In the genomic region with DNA sequence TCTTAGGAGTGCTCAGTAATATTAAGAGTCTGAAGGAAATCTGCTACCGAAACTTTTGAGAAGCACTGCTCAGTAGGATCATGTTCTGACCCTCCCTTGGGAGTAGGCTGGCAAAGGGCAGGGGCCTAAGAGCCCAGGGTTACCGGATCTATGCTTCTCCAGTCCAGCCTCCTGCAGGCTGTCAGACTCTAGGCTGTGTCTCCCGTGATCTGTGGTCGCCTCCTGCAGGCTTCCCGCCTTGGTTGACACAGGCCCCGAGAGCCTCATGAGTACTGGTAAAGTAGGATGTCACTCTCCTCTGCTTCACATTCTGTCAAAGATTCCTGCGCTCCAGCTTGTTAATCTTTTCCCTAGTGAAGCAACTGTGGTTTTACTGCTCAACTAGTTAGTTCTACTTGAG, we compare ENCODE assay signal across 27 cellular contexts.
A peak's percentile ranks its signal among the peaks of the same experiment; 100 is the strongest.
DNase-seq lines count a peak whose midpoint lies in the region; ATAC-seq, FAIRE-seq and TF ChIP-seq lines count a peak whose summit lies in the region.
"Had no signal": no experiment of that assay in that cellular context is flagged by ENCODE, and none has a peak within 500 bp of the region (broad histone marks: within the 10 kb centered on the region; RNA-seq: fewer than 3 reads in every experiment).

No MANE protein-coding gene starts in this region.

- no peak overlapping the region for H2AFZ ChIP-seq in HepG2 (ENCODE audit: low read length)

- WGBS in HepG2 (ENCODE audit: low lambda C conversion rate): 17% methylated on average over 6 of the region's 7 CpGs
- WGBS in right lobe of liver (ENCODE audit: insufficient coverage, low coverage, low lambda C conversion rate, missing lambda C conversion rate): 87% methylated on average over 2 of the region's 7 CpGs

- no peaks in the 10 kb centered on the region for H3K27me3 Mint-ChIP-seq in WTC11 (ENCODE audit: low read depth)
- H3K27me3 Mint-ChIP-seq: CD4-positive, alpha-beta T cell; T-cell had no signal

- TF ChIP-seq EP300 in HepG2 (IDR thresholded peaks at IDR 0.05; ENCODE audit: low read depth in 2 of 2, low read length in 2 of 2): no peak
- TF ChIP-seq EP300 in HepG2 (CRISPR knock-in tag; IDR thresholded peaks at IDR 0.05; ENCODE audit: borderline replicate concordance): no peak

- H3K4me1 Mint-ChIP-seq in WTC11: no peaks in the 10 kb centered on the region
- H3K4me1 Mint-ChIP-seq: T-cell had no signal

- H3K4me3 ChIP-seq in HepG2 (replicated peaks in 1 of 3; ENCODE audit: insufficient read depth in 1 of 3, low read depth in 2 of 3, low read length in 3 of 3): no peak overlapping the region
- no peak overlapping the region for H3K4me3 ChIP-seq in right lobe of liver
- H3K4me3 ChIP-seq: BLaER1 treated with 17β-estradiol and CSF1 and Interleukin-3, amounts not matched to agents 10 nM and 100 nM had no signal

- in situ Hi-C loops in HepG2 (cut with HindIII; ENCODE audit: extremely low pct_ligation_motif_present, low pct_unique_long_range_greater_than_20kb): no loop called here

- POLR2A ChIA-PET in HepG2 (lab: Yijun Ruan, JAX): no interaction called here
- POLR2A ChIA-PET in WTC11 (lab: Charles Lee): no interaction called here

- no peak overlapping the region for H3K4me3 Mint-ChIP-seq in WTC11
- H3K4me3 Mint-ChIP-seq: CD4-positive, alpha-beta T cell; T-cell had no signal

- H3K4me1 ChIP-seq in HepG2 (ENCODE audit: insufficient read depth, low read length) (no peaks in the 10 kb centered on the region), right lobe of liver (no peaks in the 10 kb centered on the region)
- H3K4me1 ChIP-seq: BLaER1 treated with 17β-estradiol and CSF1 and Interleukin-3, amounts not matched to agents 10 nM and 100 nM; Caco-2 had no signal

- intact Hi-C loops in HepG2 (cut with micrococcal nuclease; ENCODE audit: unreplicated experiment) (no loop called here), right lobe of liver (cut with DNase I) (no loop called here)

- no peak for TF ChIP-seq RAD21 in HepG2 (CRISPR knock-in tag; IDR thresholded peaks at IDR 0.05)

- 0 out of 2 replicates have a peak, but pooled peaks cover 5% of the 10 kb centered on the region for H3K36me3 Mint-ChIP-seq in WTC11
- H3K36me3 Mint-ChIP-seq: T-cell had no signal

- no peaks in the 10 kb centered on the region for H3K36me3 ChIP-seq in HepG2 (replicated peaks in 1 of 2; ENCODE audit: control insufficient read depth in 1 of 2, insufficient read depth in 2 of 2, low read length in 2 of 2)
- H3K36me3 ChIP-seq in right lobe of liver: no peaks in the 10 kb centered on the region
- H3K36me3 ChIP-seq: BLaER1 treated with 17β-estradiol and CSF1 and Interleukin-3, amounts not matched to agents 10 nM and 100 nM had no signal

- CTCF ChIA-PET in HepG2 (lab: Yijun Ruan, JAX; ENCODE audit: low intra/inter-chr PET ratio, low total read pairs) (no interaction called here), WTC11 (lab: Charles Lee) (no interaction called here)

- no peak overlapping the region for H3K4me2 ChIP-seq in HepG2 (ENCODE audit: low read depth, low read length)
- H3K4me2 ChIP-seq: BLaER1 treated with 17β-estradiol and CSF1 and Interleukin-3, amounts not matched to agents 10 nM and 100 nM; KMS-11 had no signal

- H3K79me2 ChIP-seq in HepG2 (ENCODE audit: insufficient read depth, low read length): no peaks in the 10 kb centered on the region

- no peaks in the 10 kb centered on the region for H4K20me1 ChIP-seq in HepG2 (ENCODE audit: insufficient read depth, low read length)
- H4K20me1 ChIP-seq: BLaER1 treated with 17β-estradiol and CSF1 and Interleukin-3, amounts not matched to agents 10 nM and 100 nM had no signal

- no peak overlapping the region for H3K27ac Mint-ChIP-seq in WTC11
- H3K27ac Mint-ChIP-seq: CD4-positive, alpha-beta T cell; T-cell had no signal

- peaks cover 0 to 4% of the 10 kb centered on the region in 2 experiments; a peak in 1 of 5 replicates for H3K27me3 ChIP-seq in HepG2 (ENCODE audit: control insufficient read depth in 1 of 2, insufficient read depth in 2 of 2, low read length in 2 of 2)
- H3K27me3 ChIP-seq in right lobe of liver: no peaks in the 10 kb centered on the region
- H3K27me3 ChIP-seq: BLaER1 treated with 17β-estradiol and CSF1 and Interleukin-3, amounts not matched to agents 10 nM and 100 nM had no signal

- H3K27ac ChIP-seq in HepG2 (ENCODE audit: extremely low read length, insufficient read depth, low read length) (no peak overlapping the region), right lobe of liver (no peak overlapping the region)
- H3K27ac ChIP-seq: BLaER1 treated with 17β-estradiol and CSF1 and Interleukin-3, amounts not matched to agents 10 nM and 100 nM; KMS-11; RWPE1 had no signal

- no peak for TF ChIP-seq POLR2A in HepG2 (IDR thresholded peaks at IDR 0.05; ENCODE audit: insufficient read depth in 1 of 2, low read depth in 2 of 2, low read length in 2 of 2)
- no peak for TF ChIP-seq POLR2A in right lobe of liver (IDR thresholded peaks at IDR 0.05)

- DNase-seq in HepG2 (ENCODE audit: low spot score) (no peak), right lobe of liver (no peak), WTC11 (ENCODE audit: low spot score) (peak; percentile 34), iPS DF 4.7 (ENCODE audit: extremely low read depth, low spot score) (peak; percentile 5), NCI-H526 treated with DMSO at 0.1 percent for 48 hours (lab: John Stamatoyannopoulos, UW) (no peak), RPMI8226 (no peak), kidney tubule cell (ENCODE audit: low spot score) (no peak)
- DNase-seq: Caco-2; CD4-positive, alpha-beta T cell; DMS79 treated with DMSO at 0.1 percent for 48 hours; IMR-90; MM.1S; NCI-H1048; NCI-H1417 treated with DMSO at 0.1 percent for 48 hours; NCI-H1694 treated with DMSO at 0.1 percent for 48 hours; NCI-H2081; NCI-H2171; NCI-H345; NCI-H510A treated with DMSO at 0.1 percent for 48 hours; NCI-H748 treated with DMSO at 0.1 percent for 48 hours; NK-92 treated with Interleukin-12 subunit alpha and Interleukin-12 subunit beta, amount 100 ng/mL, for 24 hours; T-cell had no signal

- ATAC-seq in HepG2: peak; percentile 53; the same call in 2 of the 3 replicates
- no peak for ATAC-seq in right lobe of liver
- peak; percentile 92 for ATAC-seq in WTC11
- no peak for ATAC-seq in GM19351 (IDR thresholded peaks at IDR 0.05; ENCODE audit: unreplicated experiment)
- ATAC-seq: HCT116, T-cell had no signal

- peaks cover 25% of the 10 kb centered on the region for H3K9me3 Mint-ChIP-seq in WTC11

- no TSS peak for BruUV-seq in HepG2 (replicated peaks; lab: Mats Ljungman, UMichigan)

- no peaks in the 10 kb centered on the region for H3K9me3 ChIP-seq in HepG2 (ENCODE audit: low read length)
- H3K9me3 ChIP-seq in right lobe of liver: no peaks in the 10 kb centered on the region
- H3K9me3 ChIP-seq: Caco-2 had no signal

- TF ChIP-seq CTCF in HepG2 (CRISPR knock-in tag; IDR thresholded peaks at IDR 0.05): 0 out of 2 replicates have a peak, but pooled peaks have one; percentile 28
- TF ChIP-seq CTCF in right lobe of liver (IDR thresholded peaks at IDR 0.05): no peak
- no peak for TF ChIP-seq CTCF in WTC11 (IDR thresholded peaks at IDR 0.05)

- FAIRE-seq in HepG2 (lab: Jason Lieb, UNC): no peak

- H3K9ac ChIP-seq in HepG2 (ENCODE audit: insufficient read depth, low read depth, low read length): no peak overlapping the region
- H3K9ac ChIP-seq: BLaER1 treated with 17β-estradiol and CSF1 and Interleukin-3, amounts not matched to agents 10 nM and 100 nM; KMS-11 had no signal

TF ChIP-seq in HepG2, 621 proteins besides CTCF, POLR2A, EP300 and RAD21 (continues in another document):
- TF ChIP-seq MATR3 (CRISPR knock-in tag; IDR thresholded peaks at IDR 0.05): no peak
- TF ChIP-seq ZNF367 (CRISPR knock-in tag; IDR thresholded peaks at IDR 0.05; ENCODE audit: borderline replicate concordance): no peak

TF ChIP-seq in WTC11, 78 proteins besides CTCF, POLR2A, EP300 and RAD21 (continues in another document):
- TF ChIP-seq, protein P1, sequence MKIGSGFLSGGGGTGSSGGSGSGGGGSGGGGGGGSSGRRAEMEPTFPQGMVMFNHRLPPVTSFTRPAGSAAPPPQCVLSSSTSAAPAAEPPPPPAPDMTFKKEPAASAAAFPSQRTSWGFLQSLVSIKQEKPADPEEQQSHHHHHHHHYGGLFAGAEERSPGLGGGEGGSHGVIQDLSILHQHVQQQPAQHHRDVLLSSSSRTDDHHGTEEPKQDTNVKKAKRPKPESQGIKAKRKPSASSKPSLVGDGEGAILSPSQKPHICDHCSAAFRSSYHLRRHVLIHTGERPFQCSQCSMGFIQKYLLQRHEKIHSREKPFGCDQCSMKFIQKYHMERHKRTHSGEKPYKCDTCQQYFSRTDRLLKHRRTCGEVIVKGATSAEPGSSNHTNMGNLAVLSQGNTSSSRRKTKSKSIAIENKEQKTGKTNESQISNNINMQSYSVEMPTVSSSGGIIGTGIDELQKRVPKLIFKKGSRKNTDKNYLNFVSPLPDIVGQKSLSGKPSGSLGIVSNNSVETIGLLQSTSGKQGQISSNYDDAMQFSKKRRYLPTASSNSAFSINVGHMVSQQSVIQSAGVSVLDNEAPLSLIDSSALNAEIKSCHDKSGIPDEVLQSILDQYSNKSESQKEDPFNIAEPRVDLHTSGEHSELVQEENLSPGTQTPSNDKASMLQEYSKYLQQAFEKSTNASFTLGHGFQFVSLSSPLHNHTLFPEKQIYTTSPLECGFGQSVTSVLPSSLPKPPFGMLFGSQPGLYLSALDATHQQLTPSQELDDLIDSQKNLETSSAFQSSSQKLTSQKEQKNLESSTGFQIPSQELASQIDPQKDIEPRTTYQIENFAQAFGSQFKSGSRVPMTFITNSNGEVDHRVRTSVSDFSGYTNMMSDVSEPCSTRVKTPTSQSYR (CRISPR knock-in tag; IDR thresholded peaks at IDR 0.05): no peak
- TF ChIP-seq TEAD4 (CRISPR knock-in tag; IDR thresholded peaks at IDR 0.05): no peak
- no peak for TF ChIP-seq ZNF219 (CRISPR knock-in tag; IDR thresholded peaks at IDR 0.05; ENCODE audit: borderline replicate concordance)
- TF ChIP-seq GTF2I (CRISPR knock-in tag; conservative IDR thresholded peaks at IDR 0.05): no peak
- TF ChIP-seq RELA (CRISPR knock-in tag; IDR thresholded peaks at IDR 0.05; ENCODE audit: borderline replicate concordance): no peak
- TF ChIP-seq, protein P2, sequence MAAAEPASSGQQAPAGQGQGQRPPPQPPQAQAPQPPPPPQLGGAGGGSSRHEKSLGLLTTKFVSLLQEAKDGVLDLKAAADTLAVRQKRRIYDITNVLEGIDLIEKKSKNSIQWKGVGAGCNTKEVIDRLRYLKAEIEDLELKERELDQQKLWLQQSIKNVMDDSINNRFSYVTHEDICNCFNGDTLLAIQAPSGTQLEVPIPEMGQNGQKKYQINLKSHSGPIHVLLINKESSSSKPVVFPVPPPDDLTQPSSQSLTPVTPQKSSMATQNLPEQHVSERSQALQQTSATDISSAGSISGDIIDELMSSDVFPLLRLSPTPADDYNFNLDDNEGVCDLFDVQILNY (CRISPR knock-in tag; IDR thresholded peaks at IDR 0.05): no peak
- no peak for TF ChIP-seq ZNF396 (CRISPR knock-in tag; IDR thresholded peaks at IDR 0.05; ENCODE audit: borderline replicate concordance)

Comparison
In these comparisons a context has a peak if more than half of its experiments do, and no peak if none do; other contexts are left out.
1. ATAC-seq: peak in HepG2 (single experiment) and WTC11 (single experiment); none in right lobe of liver (0 of 4) and GM19351 (single experiment).
2. DNase-seq: peak in WTC11 (single experiment) and iPS DF 4.7 (single experiment); none in HepG2 (single experiment), right lobe of liver (0 of 3), NCI-H526 treated with DMSO at 0.1 percent for 48 hours (single experiment), RPMI8226 (single experiment) and kidney tubule cell (single experiment).